Comparison of ENCODE assay signal across 8 cellular contexts in the genomic region with DNA sequence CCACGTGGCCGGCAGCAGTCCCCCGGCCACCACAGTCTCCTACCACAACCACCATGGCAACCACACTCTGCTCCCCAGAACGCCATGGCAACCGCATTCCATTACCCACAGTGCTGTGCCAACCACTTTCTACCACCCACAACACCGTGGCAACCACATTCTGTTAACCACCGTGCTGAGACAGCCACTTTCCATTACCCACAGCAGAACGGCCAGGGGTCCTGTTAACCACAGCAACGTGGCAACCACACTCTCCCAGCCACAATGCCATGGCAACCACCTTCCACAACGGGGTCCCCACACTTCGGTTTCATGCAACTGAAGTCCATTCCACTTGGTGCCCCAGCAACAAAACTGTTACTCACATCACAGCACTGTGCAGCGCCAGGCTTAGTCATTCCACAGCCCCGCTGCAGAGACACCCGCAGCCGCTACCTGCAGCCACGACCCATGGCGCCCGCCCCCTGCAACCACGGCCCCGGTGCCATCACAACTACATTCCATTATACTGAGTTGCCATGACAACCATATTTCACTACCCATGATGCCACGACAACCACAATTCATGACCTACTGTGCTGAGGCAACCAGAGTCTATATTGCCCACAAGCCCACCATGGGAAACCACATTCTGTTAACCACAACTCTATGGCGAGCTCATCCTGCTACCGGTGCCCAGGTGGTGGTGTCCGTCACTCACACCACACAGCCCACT. TPM values are rescaled to one million over a fixed set of nuclear protein-coding genes. Genes with fewer than 3 reads are reported as not detected.
DNase-seq lines count a peak whose midpoint lies in the region; ATAC-seq and TF ChIP-seq lines count a peak whose summit lies in the region.
"Had no signal": no experiment of that assay in that cellular context is flagged by ENCODE, and none has a peak within 500 bp of the region (broad histone marks: within the 10 kb centered on the region; RNA-seq: fewer than 3 reads in every experiment).

No MANE protein-coding gene starts in this region.

- H3K27ac ChIP-seq in GM23338 (ENCODE audit: low read depth), result no peak overlapping the region
- H3K27ac ChIP-seq in body of pancreas, result no peak overlapping the region
- H3K27ac ChIP-seq: suprapubic skin had no signal

- no peaks in the 10 kb centered on the region for H3K9me2 ChIP-seq in GM23338 (ENCODE audit: insufficient read depth)

- H3K36me3 ChIP-seq in GM23338 (ENCODE audit: insufficient read depth), result no peaks in the 10 kb centered on the region
- H3K36me3 ChIP-seq in body of pancreas (replicated peaks in 1 of 2; ENCODE audit: insufficient read depth in 1 of 2, low read depth in 2 of 2), result no peaks in the 10 kb centered on the region
- H3K36me3 ChIP-seq: suprapubic skin had no signal

- H3F3A ChIP-seq in GM23338 (replicated peaks; ENCODE audit: low read depth), result peaks cover 14% of the 10 kb centered on the region

- H3K4me3 ChIP-seq in GM23338 (no peak overlapping the region), body of pancreas (no peak overlapping the region)
- H3K4me3 ChIP-seq: suprapubic skin had no signal

- H3K36me3 Mint-ChIP-seq in GM23338 (ENCODE audit: low read depth), result peaks cover 26% of the 10 kb centered on the region
- H3K36me3 Mint-ChIP-seq in activated naive CD4-positive, alpha-beta T cell treated with anti-CD3 and anti-CD28 coated beads for 36 hours (ENCODE audit: low read depth), result peaks cover 3% of the 10 kb centered on the region
- no peaks in the 10 kb centered on the region for H3K36me3 Mint-ChIP-seq in natural killer cell

- CTCF ChIA-PET in activated naive CD4-positive, alpha-beta T cell treated with anti-CD3 and anti-CD28 coated beads for 36 hours (lab: Charles Lee), result interaction anchor here (1.6 kb wide), 1 partner anchor 11 kb away, joined by 4 read pairs; no protein-coding TSS in a partner anchor

- H3K27me3 ChIP-seq in GM23338 (ENCODE audit: insufficient read depth), result no peaks in the 10 kb centered on the region
- peaks cover 0 to 4% of the 10 kb centered on the region in 2 donors for H3K27me3 ChIP-seq in body of pancreas

- H3K9me3 Mint-ChIP-seq in GM23338 (no peaks in the 10 kb centered on the region; the same call in 2 of the 3 replicates), natural killer cell (peaks cover 0 to 4% of the 10 kb centered on the region in 2 donors)
- H3K9me3 Mint-ChIP-seq in activated naive CD4-positive, alpha-beta T cell treated with anti-CD3 and anti-CD28 coated beads for 36 hours, result no peaks in the 10 kb centered on the region

- intact Hi-C loops in activated naive CD4-positive, alpha-beta T cell treated with anti-CD3 and anti-CD28 coated beads for 36 hours (cut with micrococcal nuclease), result no loop called here
- intact Hi-C loops in natural killer cell (cut with micrococcal nuclease) (no loop called here), body of pancreas (cut with DNase I) (no loop called here)

- peak; percentile 70 for DNase-seq in GM23338 (ENCODE audit: low spot score)
- peak; percentile 86 for DNase-seq in RPMI7951 (ENCODE audit: low read depth)
- peak; percentile 66 for DNase-seq in activated naive CD4-positive, alpha-beta T cell treated with anti-CD3 and anti-CD28 coated beads for 36 hours
- DNase-seq in natural killer cell, result peak; percentile 83
- DNase-seq in body of pancreas, result no peak
- no peak for DNase-seq in NCI-H524 (lab: John Stamatoyannopoulos, UW)
- DNase-seq in NCI-H1092 (lab: John Stamatoyannopoulos, UW), result no peak

- WGBS in body of pancreas, 2 donors, result 53 to 65% methylated on average over 15 to 24 of the region's 24 CpGs

- H3K4me2 ChIP-seq in GM23338, result no peak overlapping the region

- H3K4me3 Mint-ChIP-seq in GM23338, result no peak overlapping the region; the same call in 2 of the 3 replicates
- H3K4me3 Mint-ChIP-seq in activated naive CD4-positive, alpha-beta T cell treated with anti-CD3 and anti-CD28 coated beads for 36 hours, result peak overlapping the region; percentile 27
- H3K4me3 Mint-ChIP-seq in natural killer cell, result peak overlapping the region; percentile 85

- H3K27me3 Mint-ChIP-seq in GM23338 (ENCODE audit: insufficient read depth, low read depth, poor library complexity) (peaks cover 23% of the 10 kb centered on the region), natural killer cell (ENCODE audit: low read depth in 2 of 2) (peaks cover 22 to 35% of the 10 kb centered on the region in 2 donors)
- peaks cover 59% of the 10 kb centered on the region for H3K27me3 Mint-ChIP-seq in activated naive CD4-positive, alpha-beta T cell treated with anti-CD3 and anti-CD28 coated beads for 36 hours (ENCODE audit: low read depth)

- H3K27ac Mint-ChIP-seq in GM23338, result peak overlapping the region; percentile 81
- peak overlapping the region; percentile 24 for H3K27ac Mint-ChIP-seq in activated naive CD4-positive, alpha-beta T cell treated with anti-CD3 and anti-CD28 coated beads for 36 hours
- H3K27ac Mint-ChIP-seq in natural killer cell, result peak overlapping the region; percentile 97 to 99

- 0 out of 2 replicates have a peak, but pooled peaks cover 4% of the 10 kb centered on the region for H3K4me1 ChIP-seq in GM23338 (ENCODE audit: insufficient read depth)
- no peaks in the 10 kb centered on the region for H3K4me1 ChIP-seq in body of pancreas

- no peaks in the 10 kb centered on the region for H3K79me2 ChIP-seq in GM23338 (replicated peaks; ENCODE audit: insufficient read depth)

- H4K20me1 ChIP-seq in GM23338 (replicated peaks; ENCODE audit: insufficient read depth), result no peaks in the 10 kb centered on the region

- no peak overlapping the region for H2AFZ ChIP-seq in GM23338

- ATAC-seq in GM23338 (no peak), natural killer cell (peak; percentile 84 to 88 (median 86)), body of pancreas (no peak)

- H3K4me1 Mint-ChIP-seq in GM23338 (peaks cover 28% of the 10 kb centered on the region), natural killer cell (peaks cover 9 to 26% of the 10 kb centered on the region in 2 donors)
- peaks cover 21% of the 10 kb centered on the region for H3K4me1 Mint-ChIP-seq in activated naive CD4-positive, alpha-beta T cell treated with anti-CD3 and anti-CD28 coated beads for 36 hours (ENCODE audit: low read depth)

- no peaks in the 10 kb centered on the region for H3K9me3 ChIP-seq in body of pancreas
- H3K9me3 ChIP-seq: suprapubic skin had no signal

- TF ChIP-seq CTCF in GM23338 (conservative IDR thresholded peaks at IDR 0.05; ENCODE audit: low read depth in 2 of 2) (no peak), natural killer cell (IDR thresholded peaks at IDR 0.05) (no peak), body of pancreas (IDR thresholded peaks at IDR 0.05) (no peak)

- no peak for TF ChIP-seq POLR2A in body of pancreas (IDR thresholded peaks at IDR 0.05)

TF ChIP-seq in GM23338, 12 proteins besides CTCF, POLR2A, EP300 and RAD21 (continues in another document):
- TF ChIP-seq ZNF331 (CRISPR knock-in tag; IDR thresholded peaks at IDR 0.05; ENCODE audit: low read depth) (no peak), STAT1 (IDR thresholded peaks at IDR 0.05; ENCODE audit: unreplicated experiment) (no peak), EZH2phosphoT487 (IDR thresholded peaks at IDR 0.05; ENCODE audit: unreplicated experiment) (no peak), POLR2AphosphoS5 (IDR thresholded peaks at IDR 0.05; ENCODE audit: low read depth) (no peak), CREB1 (CRISPR knock-in tag; IDR thresholded peaks at IDR 0.05; ENCODE audit: low read depth) (no peak), EZH2 (IDR thresholded peaks at IDR 0.05; ENCODE audit: low read depth, unreplicated experiment) (no peak), NANOG (IDR thresholded peaks at IDR 0.05; ENCODE audit: borderline replicate concordance) (no peak), ZNF114 (CRISPR knock-in tag; IDR thresholded peaks at IDR 0.05) (no peak), JUNB (IDR thresholded peaks at IDR 0.05; ENCODE audit: unreplicated experiment) (no peak)
- TF ChIP-seq, protein P1, sequence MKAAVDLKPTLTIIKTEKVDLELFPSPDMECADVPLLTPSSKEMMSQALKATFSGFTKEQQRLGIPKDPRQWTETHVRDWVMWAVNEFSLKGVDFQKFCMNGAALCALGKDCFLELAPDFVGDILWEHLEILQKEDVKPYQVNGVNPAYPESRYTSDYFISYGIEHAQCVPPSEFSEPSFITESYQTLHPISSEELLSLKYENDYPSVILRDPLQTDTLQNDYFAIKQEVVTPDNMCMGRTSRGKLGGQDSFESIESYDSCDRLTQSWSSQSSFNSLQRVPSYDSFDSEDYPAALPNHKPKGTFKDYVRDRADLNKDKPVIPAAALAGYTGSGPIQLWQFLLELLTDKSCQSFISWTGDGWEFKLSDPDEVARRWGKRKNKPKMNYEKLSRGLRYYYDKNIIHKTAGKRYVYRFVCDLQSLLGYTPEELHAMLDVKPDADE (IDR thresholded peaks at IDR 0.05), result no peak

RNA-seq across cellular contexts. Expression of a gene that starts 10.0 kb away (rescaled TPM):
- total RNA-seq in GM23338 (2014; rRNA removed; shearing (Covaris generic)), result 8.3 and 11.7 TPM in 2 replicates
- polyA plus RNA-seq in GM23338 (2016; fragmentation: Nextera tagmentation; extraction: Ambion mirVana), result 7.9 and 8.3 TPM in 2 replicates
- 1.7 and 3.0 TPM in 2 replicates for total RNA-seq in RPMI7951 (2014; rRNA removed; shearing (Covaris generic))
- under 1 TPM; 0.41 to 0.77 TPM for total RNA-seq in activated naive CD4-positive, alpha-beta T cell treated with anti-CD3 and anti-CD28 coated beads for 36 hours
- not detected for total RNA-seq in natural killer cell
- not detected for total RNA-seq in body of pancreas

RNA-seq across cellular contexts. Expression of a gene that starts 42.1 kb away (rescaled TPM):
- total RNA-seq in GM23338 (2014; rRNA removed; shearing (Covaris generic)), result 9.4 and 14.5 TPM in 2 replicates
- 76.2 and 77.5 TPM in 2 replicates for polyA plus RNA-seq in GM23338 (2016; fragmentation: Nextera tagmentation; extraction: Ambion mirVana)
- not detected in 2 replicates for total RNA-seq in RPMI7951 (2014; rRNA removed; shearing (Covaris generic))
- total RNA-seq in activated naive CD4-positive, alpha-beta T cell treated with anti-CD3 and anti-CD28 coated beads for 36 hours, result not detected
- total RNA-seq in natural killer cell, result 1 to 10 TPM in 2 of 3 donors, not detected in 1; 1.1 to 1.6 TPM
- 100 to 1,000 TPM in 1 of 2 donors, 10 to 100 TPM in 1; 54.2 to 105 TPM for total RNA-seq in body of pancreas

RNA-seq across cellular contexts. Expression of a gene that starts 50.3 kb away (rescaled TPM):
- 382 and 468 TPM in 2 replicates for total RNA-seq in GM23338 (2014; rRNA removed; shearing (Covaris generic))
- 298 and 319 TPM in 2 replicates for polyA plus RNA-seq in GM23338 (2016; fragmentation: Nextera tagmentation; extraction: Ambion mirVana)
- 0.48 TPM in 1 of 2 replicates, not detected in the other for total RNA-seq in RPMI7951 (2014; rRNA removed; shearing (Covaris generic))
- 10 to 100 TPM; 35.3 to 36.5 TPM for total RNA-seq in activated naive CD4-positive, alpha-beta T cell treated with anti-CD3 and anti-CD28 coated beads for 36 hours
- total RNA-seq in natural killer cell (10 to 100 TPM in 1 of 3 donors, 1 to 10 TPM in 2; 2.7 to 13.7 (median 6.9) TPM), body of pancreas (100 to 1,000 TPM; 266 to 305 TPM)

Comparison
In these comparisons a context has a peak if more than half of its experiments do, and no peak if none do; other contexts are left out.
1. ATAC-seq: peak in natural killer cell (3 of 3); none in GM23338 (single experiment) and body of pancreas (single experiment).
2. DNase-seq: peak in GM23338 (single experiment), RPMI7951 (single experiment), activated naive CD4-positive, alpha-beta T cell treated with anti-CD3 and anti-CD28 coated beads for 36 hours (single experiment) and natural killer cell (single experiment); none in body of pancreas (0 of 4), NCI-H524 (0 of 2) and NCI-H1092 (single experiment).
3. H3K27ac Mint-ChIP-seq: peak in every context shown above with its lines; median percentile 98 in natural killer cell; 81 in GM23338; 24 in activated naive CD4-positive, alpha-beta T cell treated with anti-CD3 and anti-CD28 coated beads for 36 hours.
4. RNA of a gene that starts 50.3 kb away (total RNA-seq): 382 to 468 TPM in GM23338 and 266 to 305 TPM in body of pancreas; 35.3 to 36.5 TPM in activated naive CD4-positive, alpha-beta T cell treated with anti-CD3 and anti-CD28 coated beads for 36 hours, 2.7 to 13.7 TPM in natural killer cell and 0.48 TPM in RPMI7951; every median in the first group is over 4 times any median in the second.